1 cellular context compared by ENCODE assay signal in the genomic region with DNA sequence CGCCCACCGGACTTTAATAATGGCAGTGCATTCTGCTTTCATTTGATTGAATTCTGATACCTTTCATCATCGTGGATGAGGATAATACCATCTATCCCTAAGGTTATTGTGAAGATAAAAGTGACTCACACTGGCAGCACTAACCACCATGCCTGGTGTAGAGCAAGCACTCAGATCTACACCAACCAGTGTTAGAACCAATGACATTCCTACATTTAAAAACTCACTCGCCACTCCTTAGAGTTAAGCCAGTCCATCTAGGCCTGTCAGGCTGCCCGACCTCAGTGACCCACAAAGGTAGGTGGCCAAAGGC.
TF ChIP-seq lines count a peak whose summit lies in the region.

No MANE protein-coding gene starts in this region.

TF ChIP-seq in HepG2, 621 proteins besides CTCF, POLR2A, EP300 and RAD21 (continued from another document):
- TF ChIP-seq, protein P1, sequence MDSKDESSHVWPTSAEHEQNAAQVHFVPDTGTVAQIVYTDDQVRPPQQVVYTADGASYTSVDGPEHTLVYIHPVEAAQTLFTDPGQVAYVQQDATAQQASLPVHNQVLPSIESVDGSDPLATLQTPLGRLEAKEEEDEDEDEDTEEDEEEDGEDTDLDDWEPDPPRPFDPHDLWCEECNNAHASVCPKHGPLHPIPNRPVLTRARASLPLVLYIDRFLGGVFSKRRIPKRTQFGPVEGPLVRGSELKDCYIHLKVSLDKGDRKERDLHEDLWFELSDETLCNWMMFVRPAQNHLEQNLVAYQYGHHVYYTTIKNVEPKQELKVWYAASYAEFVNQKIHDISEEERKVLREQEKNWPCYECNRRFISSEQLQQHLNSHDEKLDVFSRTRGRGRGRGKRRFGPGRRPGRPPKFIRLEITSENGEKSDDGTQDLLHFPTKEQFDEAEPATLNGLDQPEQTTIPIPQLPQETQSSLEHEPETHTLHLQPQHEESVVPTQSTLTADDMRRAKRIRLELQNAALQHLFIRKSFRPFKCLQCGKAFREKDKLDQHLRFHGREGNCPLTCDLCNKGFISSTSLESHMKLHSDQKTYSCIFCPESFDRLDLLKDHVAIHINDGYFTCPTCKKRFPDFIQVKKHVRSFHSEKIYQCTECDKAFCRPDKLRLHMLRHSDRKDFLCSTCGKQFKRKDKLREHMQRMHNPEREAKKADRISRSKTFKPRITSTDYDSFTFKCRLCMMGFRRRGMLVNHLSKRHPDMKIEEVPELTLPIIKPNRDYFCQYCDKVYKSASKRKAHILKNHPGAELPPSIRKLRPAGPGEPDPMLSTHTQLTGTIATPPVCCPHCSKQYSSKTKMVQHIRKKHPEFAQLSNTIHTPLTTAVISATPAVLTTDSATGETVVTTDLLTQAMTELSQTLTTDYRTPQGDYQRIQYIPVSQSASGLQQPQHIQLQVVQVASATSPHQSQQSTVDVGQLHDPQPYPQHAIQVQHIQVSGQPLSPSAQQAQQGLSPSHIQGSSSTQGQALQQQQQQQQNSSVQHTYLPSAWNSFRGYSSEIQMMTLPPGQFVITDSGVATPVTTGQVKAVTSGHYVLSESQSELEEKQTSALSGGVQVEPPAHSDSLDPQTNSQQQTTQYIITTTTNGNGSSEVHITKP (CRISPR knock-in tag; IDR thresholded peaks at IDR 0.05; ENCODE audit: low read depth), result no peak
- TF ChIP-seq MXI1 (IDR thresholded peaks at IDR 0.05; ENCODE audit: borderline replicate concordance, low read depth, low read length) (no peak), PITX1 (CRISPR knock-in tag; IDR thresholded peaks at IDR 0.05) (no peak), ADNP (CRISPR knock-in tag; IDR thresholded peaks at IDR 0.05) (no peak), ISL2 (CRISPR knock-in tag; IDR thresholded peaks at IDR 0.05) (no peak), TBL1XR1 (IDR thresholded peaks at IDR 0.05; ENCODE audit: borderline replicate concordance, low read length, partially characterized antibody) (no peak), HNRNPL (IDR thresholded peaks at IDR 0.05; ENCODE audit: low read depth, low read length) (no peak), ATF7 (IDR thresholded peaks at IDR 0.05) (no peak), ATF7 (CRISPR knock-in tag; IDR thresholded peaks at IDR 0.05) (no peak), AKAP8 (CRISPR knock-in tag; IDR thresholded peaks at IDR 0.05) (no peak), IKZF1 (IDR thresholded peaks at IDR 0.05) (no peak), ZNF124 (CRISPR knock-in tag; IDR thresholded peaks at IDR 0.05) (no peak)
